Comparison of ENCODE assay signal across 1 cellular context in the genomic region with DNA sequence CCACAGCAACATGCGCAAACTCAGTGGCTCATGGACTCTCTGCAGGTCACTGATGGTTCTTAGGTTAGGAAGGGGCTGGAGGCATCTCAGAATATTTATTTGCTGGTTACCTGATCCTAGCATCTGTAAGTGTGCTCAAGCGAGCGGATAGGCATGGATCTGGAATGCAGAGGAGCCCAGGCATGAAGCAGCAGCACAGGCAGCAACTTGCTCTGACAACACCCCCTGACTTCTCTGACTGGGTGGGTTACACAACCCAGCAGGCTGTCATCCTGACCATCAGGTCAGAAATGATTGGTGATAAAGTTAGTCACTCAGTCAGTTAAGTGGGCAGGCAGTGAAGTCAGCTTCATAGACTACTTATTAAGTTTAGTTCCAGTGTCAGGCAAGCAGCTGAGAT.
A peak's percentile ranks its signal among the peaks of the same experiment; 100 is the strongest.
TF ChIP-seq lines count a peak whose summit lies in the region.

No MANE protein-coding gene starts in this region.

TF ChIP-seq in K562, 482 proteins besides CTCF, POLR2A, EP300 and RAD21:
- TF ChIP-seq, protein P1, sequence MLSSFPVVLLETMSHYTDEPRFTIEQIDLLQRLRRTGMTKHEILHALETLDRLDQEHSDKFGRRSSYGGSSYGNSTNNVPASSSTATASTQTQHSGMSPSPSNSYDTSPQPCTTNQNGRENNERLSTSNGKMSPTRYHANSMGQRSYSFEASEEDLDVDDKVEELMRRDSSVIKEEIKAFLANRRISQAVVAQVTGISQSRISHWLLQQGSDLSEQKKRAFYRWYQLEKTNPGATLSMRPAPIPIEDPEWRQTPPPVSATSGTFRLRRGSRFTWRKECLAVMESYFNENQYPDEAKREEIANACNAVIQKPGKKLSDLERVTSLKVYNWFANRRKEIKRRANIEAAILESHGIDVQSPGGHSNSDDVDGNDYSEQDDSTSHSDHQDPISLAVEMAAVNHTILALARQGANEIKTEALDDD (IDR thresholded peaks at IDR 0.05), result peak; percentile 70
- TF ChIP-seq NRF1 (conservative IDR thresholded peaks at IDR 0.05 in 1 of 2, IDR thresholded peaks at IDR 0.05 in 1 of 2), result 0 out of 4 replicates have a peak, but pooled peaks of 1 of the 2 experiments have one; percentile 14
